Comparison of ENCODE assay signal across 9 cellular contexts in genomic region chr9:34652608-34653007, GRCh38. TPM values are rescaled to one million over a fixed set of nuclear protein-coding genes. Genes with fewer than 3 reads are reported as not detected.
A peak's percentile ranks its signal among the peaks of the same experiment; 100 is the strongest.
DNase-seq lines count a peak whose midpoint lies in the region; ATAC-seq and TF ChIP-seq lines count a peak whose summit lies in the region.
"Had no signal": no experiment of that assay in that cellular context is flagged by ENCODE, and none has a peak within 500 bp of the region (broad histone marks: within the 10 kb centered on the region; RNA-seq: fewer than 3 reads in every experiment).

No MANE protein-coding gene starts in this region.

- no peaks in the 10 kb centered on the region for H3K27me3 Mint-ChIP-seq in activated T-cell treated with anti-CD3 and anti-CD28 coated beads, Interleukin-2, amount 50 U/mL, for 24 hours
- no peaks in the 10 kb centered on the region for H3K27me3 Mint-ChIP-seq in brain

- H4K20me1 ChIP-seq in Karpas-422 (ENCODE audit: insufficient read depth, low read depth, low read length): no peaks in the 10 kb centered on the region; the same call in 1 of the 2 replicates

- H3K27ac Mint-ChIP-seq in activated T-cell treated with anti-CD3 and anti-CD28 coated beads, Interleukin-2, amount 50 U/mL, for 24 hours: peak overlapping the region; percentile 58
- H3K27ac Mint-ChIP-seq in brain: peak overlapping the region; percentile 83 to 97 (median 97)

- DNase-seq in activated T-cell treated with anti-CD3 and anti-CD28 coated beads, Interleukin-2, amount 50 U/mL, for 24 hours: no peak
- DNase-seq in activated T-cell treated with anti-CD3 and anti-CD28 coated beads, Interleukin-2, amount 50 U/mL, for 48 hours: no peak
- DNase-seq in lower lobe of right lung (no peak), tibial artery (no peak), Karpas-422 (no peak)
- DNase-seq in activated CD4-positive, alpha-beta T cell treated with anti-CD3 and anti-CD28 coated beads, Interleukin-2, amount 50 U/mL, for 48 hours: no peak

- H3K79me2 ChIP-seq in Karpas-422 (ENCODE audit: low read length): peaks cover 5% of the 10 kb centered on the region

- H3K9me2 ChIP-seq in Karpas-422 (replicated peaks; ENCODE audit: insufficient read depth, low read length): no peaks in the 10 kb centered on the region

- TF ChIP-seq CTCF in brain (conservative IDR thresholded peaks at IDR 0.05): no peak
- TF ChIP-seq CTCF in lower lobe of right lung (IDR thresholded peaks at IDR 0.05): no peak
- TF ChIP-seq CTCF in tibial artery (IDR thresholded peaks at IDR 0.05): no peak

- no peak overlapping the region for H3K4me3 Mint-ChIP-seq in activated T-cell treated with anti-CD3 and anti-CD28 coated beads, Interleukin-2, amount 50 U/mL, for 24 hours
- H3K4me3 Mint-ChIP-seq in brain: peak overlapping the region; percentile 56 to 85 (median 81)

- H2AFZ ChIP-seq in Karpas-422 (ENCODE audit: low read length): no peak overlapping the region

- H3K27me3 ChIP-seq in lower lobe of right lung (ENCODE audit: low read depth): no peaks in the 10 kb centered on the region
- H3K27me3 ChIP-seq in tibial artery: no peaks in the 10 kb centered on the region
- no peaks in the 10 kb centered on the region for H3K27me3 ChIP-seq in Karpas-422 (ENCODE audit: low read length)

- H3K4me3 ChIP-seq in lower lobe of right lung (peak overlapping the region; percentile 54), tibial artery (peak overlapping the region; percentile 45 to 60), Karpas-422 (ENCODE audit: low read length) (no peak overlapping the region)

- H3K36me3 ChIP-seq in lower lobe of right lung: peaks cover 29% of the 10 kb centered on the region
- H3K36me3 ChIP-seq in tibial artery: peaks cover 8 to 25% (median 16%) of the 10 kb centered on the region in 3 donors
- H3K36me3 ChIP-seq in Karpas-422 (ENCODE audit: insufficient read depth, low read length): peaks cover 5% of the 10 kb centered on the region; the same call in 1 of the 2 replicates

- ATAC-seq in lower lobe of right lung (no peak), HG03095 (IDR thresholded peaks at IDR 0.05; ENCODE audit: unreplicated experiment) (no peak)

- H3K9me3 ChIP-seq in lower lobe of right lung (no peaks in the 10 kb centered on the region), tibial artery (no peaks in the 10 kb centered on the region), Karpas-422 (ENCODE audit: low read length) (no peaks in the 10 kb centered on the region)

- H3K36me3 Mint-ChIP-seq in activated T-cell treated with anti-CD3 and anti-CD28 coated beads, Interleukin-2, amount 50 U/mL, for 24 hours (ENCODE audit: low read depth): peaks cover 42% of the 10 kb centered on the region
- H3K36me3 Mint-ChIP-seq in brain: peaks cover 23% of the 10 kb centered on the region

- H3K4me2 ChIP-seq in Karpas-422 (ENCODE audit: low read depth, low read length, poor library complexity, severe bottlenecking): no peak overlapping the region

- intact Hi-C loops in lower lobe of right lung (cut with DNase I): no loop called here
- intact Hi-C loops in tibial artery (cut with DNase I; ENCODE audit: low total_unique reads): no loop called here

- H3K9ac ChIP-seq in Karpas-422 (ENCODE audit: low read length): no peak overlapping the region

- H3K4me1 ChIP-seq in lower lobe of right lung: peaks cover 53% of the 10 kb centered on the region
- peaks cover 8 to 65% (median 56%) of the 10 kb centered on the region in 4 donors for H3K4me1 ChIP-seq in tibial artery
- H3K4me1 ChIP-seq in Karpas-422 (ENCODE audit: low read length): peaks cover 5% of the 10 kb centered on the region

- no peaks in the 10 kb centered on the region for H3K9me3 Mint-ChIP-seq in activated T-cell treated with anti-CD3 and anti-CD28 coated beads, Interleukin-2, amount 50 U/mL, for 24 hours
- H3K9me3 Mint-ChIP-seq in brain: no peaks in the 10 kb centered on the region

- H3K27ac ChIP-seq in lower lobe of right lung (peak overlapping the region; percentile 72), tibial artery (peak overlapping the region; percentile 86 to 93), Karpas-422 (ENCODE audit: low read length) (no peak overlapping the region)

- peaks cover 32% of the 10 kb centered on the region for H3K4me1 Mint-ChIP-seq in activated T-cell treated with anti-CD3 and anti-CD28 coated beads, Interleukin-2, amount 50 U/mL, for 24 hours (ENCODE audit: low read depth)
- H3K4me1 Mint-ChIP-seq in brain: peaks cover 73% of the 10 kb centered on the region

RNA-seq across cellular contexts. Expression of gene IL11RA, which starts 0.6 kb away (rescaled TPM):
- polyA plus RNA-seq in brain (ENCODE audit: insufficient read depth, low read depth, low replicate concordance): 8.0 TPM
- total RNA-seq in lower lobe of right lung: 25.7 TPM
- 9.4 and 15.1 TPM in 2 replicates for total RNA-seq in Karpas-422 (2014; rRNA removed; shearing (Covaris generic); ENCODE audit: low replicate concordance)

RNA-seq across cellular contexts. Expression of gene GALT, which starts 6.1 kb away (rescaled TPM):
- 27.2 TPM for polyA plus RNA-seq in brain (ENCODE audit: insufficient read depth, low read depth, low replicate concordance)
- 51.3 TPM for total RNA-seq in lower lobe of right lung
- total RNA-seq in Karpas-422 (2014; rRNA removed; shearing (Covaris generic); ENCODE audit: low replicate concordance): 45.4 and 66.2 TPM in 2 replicates

RNA-seq across cellular contexts. Expression of gene CCL27, which starts 9.8 kb away (rescaled TPM):
- 1.4 TPM for polyA plus RNA-seq in brain (ENCODE audit: insufficient read depth, low read depth, low replicate concordance)
- total RNA-seq in lower lobe of right lung: not detected
- total RNA-seq in Karpas-422 (2014; rRNA removed; shearing (Covaris generic); ENCODE audit: low replicate concordance): 0.36 TPM in 1 of 2 replicates, not detected in the other
- total RNA-seq: RPMI7951 had no signal

RNA-seq across cellular contexts. Expression of gene SIGMAR1, which starts 15.0 kb away (rescaled TPM):
- polyA plus RNA-seq in brain (ENCODE audit: insufficient read depth, low read depth, low replicate concordance): 81.1 TPM
- total RNA-seq in lower lobe of right lung: 35.0 TPM
- total RNA-seq in Karpas-422 (2014; rRNA removed; shearing (Covaris generic); ENCODE audit: low replicate concordance): 78.2 and 120 TPM in 2 replicates

RNA-seq across cellular contexts. Expression of gene ARID3C, which starts 23.7 kb away (rescaled TPM):
- not detected for polyA plus RNA-seq in brain (ENCODE audit: insufficient read depth, low read depth, low replicate concordance)
- not detected for total RNA-seq in lower lobe of right lung
- total RNA-seq in Karpas-422 (2014; rRNA removed; shearing (Covaris generic); ENCODE audit: low replicate concordance): 0.48 TPM in 1 of 2 replicates, not detected in the other
- total RNA-seq: RPMI7951 had no signal
